In the genomic region with DNA sequence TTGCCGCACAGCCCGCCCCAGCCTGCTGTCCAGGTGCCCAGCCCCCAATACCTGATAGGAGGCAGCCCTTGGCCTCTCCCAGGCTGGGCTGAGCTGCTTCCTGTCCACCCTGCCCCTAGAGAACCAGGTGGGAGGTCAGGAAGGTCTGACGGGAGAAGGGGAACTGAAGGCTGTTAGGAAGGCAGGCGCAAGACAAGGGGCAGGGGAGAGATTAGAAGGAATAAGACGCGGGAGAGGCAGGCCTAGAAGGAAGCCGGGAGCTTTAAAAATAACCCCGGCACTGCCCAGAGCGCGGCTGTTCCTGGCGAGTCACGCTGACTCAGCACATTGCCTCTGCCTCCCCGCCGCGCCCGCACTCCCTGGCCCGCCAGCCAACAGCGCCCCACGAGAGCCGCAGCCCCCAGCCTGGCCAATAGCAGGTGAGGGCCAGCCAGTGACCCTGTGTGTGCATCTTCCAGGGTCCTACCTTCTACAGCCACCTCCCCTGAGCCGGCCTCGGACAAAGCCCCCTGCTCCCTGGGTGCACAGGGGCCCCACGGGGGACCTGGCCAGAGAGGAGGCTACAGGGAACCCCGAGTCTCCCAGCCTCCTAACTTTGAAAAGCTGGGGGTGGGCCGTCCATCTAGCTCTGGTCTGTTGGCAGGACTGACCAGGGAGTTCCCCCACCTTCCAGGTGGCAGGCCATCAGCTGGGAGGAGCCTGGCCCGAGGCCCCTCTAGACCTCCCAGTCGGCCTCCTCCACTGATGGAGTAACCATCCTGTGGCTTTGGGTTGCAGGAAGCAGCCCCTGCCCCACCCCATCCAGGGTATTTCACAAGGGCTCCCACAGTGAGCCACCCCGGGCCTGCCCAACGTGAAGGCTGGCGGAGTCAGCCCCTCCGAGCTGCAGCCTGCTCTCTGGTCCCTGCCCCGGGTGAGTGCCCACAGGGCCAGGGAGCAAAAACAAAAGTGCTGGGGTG, we compare ENCODE assay signal across 8 cellular contexts. TPM values are rescaled to one million over a fixed set of nuclear protein-coding genes. Genes with fewer than 3 reads are reported as not detected.
A peak's percentile ranks its signal among the peaks of the same experiment; 100 is the strongest.
DNase-seq lines count a peak whose midpoint lies in the region; ATAC-seq and TF ChIP-seq lines count a peak whose summit lies in the region.

No MANE protein-coding gene starts in this region.

- peaks cover 20% of the 10 kb centered on the region for H3K4me1 Mint-ChIP-seq in T-helper 1 cell treated with Interleukin-12 subunit alpha and Interleukin-12 subunit beta and Interleukin-4 antibody, amounts not matched to agents 30 μg/mL and 1 μg/mL, for 36 hours (ENCODE audit: low read depth)
- peaks cover 19% of the 10 kb centered on the region for H3K4me1 Mint-ChIP-seq in neural crest cell

- no peak overlapping the region for H3K4me3 Mint-ChIP-seq in T-helper 1 cell treated with Interleukin-12 subunit alpha and Interleukin-12 subunit beta and Interleukin-4 antibody, amounts not matched to agents 30 μg/mL and 1 μg/mL, for 36 hours
- H3K4me3 Mint-ChIP-seq in neural crest cell, result peak overlapping the region; percentile 83

- peak overlapping the region; percentile 73 for H3K4me3 ChIP-seq in fibroblast of the aortic adventitia (ENCODE audit: low read depth, low read length)

- H3K27ac Mint-ChIP-seq in T-helper 1 cell treated with Interleukin-12 subunit alpha and Interleukin-12 subunit beta and Interleukin-4 antibody, amounts not matched to agents 30 μg/mL and 1 μg/mL, for 36 hours, result peak overlapping the region; percentile 62
- peak overlapping the region; percentile 96 for H3K27ac Mint-ChIP-seq in neural crest cell (ENCODE audit: unreplicated experiment)

- no peak for DNase-seq in T-helper 1 cell
- DNase-seq in T1000 (lab: John Stamatoyannopoulos, UW), result peak; percentile 86
- peak; percentile 87 for DNase-seq in fibroblast of the aortic adventitia (ENCODE audit: low read depth)
- peak; percentile 44 for DNase-seq in neural crest cell (ENCODE audit: low read depth, low spot score)
- DNase-seq in GM19238 (ENCODE audit: insufficient read length, low spot score), result no peak
- DNase-seq in activated T-cell treated with anti-CD3 and anti-CD28 coated beads for 4 hours, result no peak

- no peaks in the 10 kb centered on the region for H3K27me3 Mint-ChIP-seq in T-helper 1 cell treated with Interleukin-12 subunit alpha and Interleukin-12 subunit beta and Interleukin-4 antibody, amounts not matched to agents 30 μg/mL and 1 μg/mL, for 36 hours (ENCODE audit: low read depth)
- peaks cover 4% of the 10 kb centered on the region for H3K27me3 Mint-ChIP-seq in neural crest cell (ENCODE audit: low read depth)

- ATAC-seq in HG03460 (IDR thresholded peaks at IDR 0.05; ENCODE audit: unreplicated experiment), result no peak

- no peaks in the 10 kb centered on the region for H3K9me3 Mint-ChIP-seq in T-helper 1 cell treated with Interleukin-12 subunit alpha and Interleukin-12 subunit beta and Interleukin-4 antibody, amounts not matched to agents 30 μg/mL and 1 μg/mL, for 36 hours
- no peaks in the 10 kb centered on the region for H3K9me3 Mint-ChIP-seq in neural crest cell

- TF ChIP-seq CTCF in fibroblast of the aortic adventitia (IDR thresholded peaks at IDR 0.05; ENCODE audit: insufficient read depth, low read length) (no peak), neural crest cell (conservative IDR thresholded peaks at IDR 0.05) (no peak)

- H3K36me3 Mint-ChIP-seq in T-helper 1 cell treated with Interleukin-12 subunit alpha and Interleukin-12 subunit beta and Interleukin-4 antibody, amounts not matched to agents 30 μg/mL and 1 μg/mL, for 36 hours (ENCODE audit: low read depth), result no peaks in the 10 kb centered on the region
- H3K36me3 Mint-ChIP-seq in neural crest cell (ENCODE audit: low read depth), result peaks cover 3% of the 10 kb centered on the region

RNA-seq across cellular contexts. Expression of gene MAFG, which starts 4.0 kb away (rescaled TPM):
- 19.1 and 28.0 TPM in 2 replicates for total RNA-seq in fibroblast of the aortic adventitia (ENCODE audit: low replicate concordance)
- total RNA-seq in neural crest cell, result 24.1 and 24.2 TPM in 2 replicates

RNA-seq across cellular contexts. Expression of gene SIRT7, which starts 5.6 kb away (rescaled TPM):
- 12.7 and 18.1 TPM in 2 replicates for total RNA-seq in fibroblast of the aortic adventitia (ENCODE audit: low replicate concordance)
- total RNA-seq in neural crest cell, result 25.5 and 26.2 TPM in 2 replicates

RNA-seq across cellular contexts. Expression of gene PCYT2, which starts 12.4 kb away (rescaled TPM):
- total RNA-seq in fibroblast of the aortic adventitia (ENCODE audit: low replicate concordance) (20.3 and 36.7 TPM in 2 replicates), neural crest cell (86.2 and 92.4 TPM in 2 replicates)

RNA-seq across cellular contexts. Expression of gene PYCR1, which starts 13.5 kb away (rescaled TPM):
- total RNA-seq in fibroblast of the aortic adventitia (ENCODE audit: low replicate concordance) (16.9 and 91.0 TPM in 2 replicates), neural crest cell (93.0 and 102 TPM in 2 replicates)

RNA-seq across cellular contexts. Expression of gene NPB, which starts 21.5 kb away (rescaled TPM):
- total RNA-seq in fibroblast of the aortic adventitia (ENCODE audit: low replicate concordance), result 1.3 and 1.4 TPM in 2 replicates
- 0.93 and 1.1 TPM in 2 replicates for total RNA-seq in neural crest cell

Comparison
In these comparisons a context has a peak if more than half of its experiments do, and no peak if none do; other contexts are left out.
1. DNase-seq: peak in T1000 (single experiment), fibroblast of the aortic adventitia (single experiment) and neural crest cell (single experiment); none in T-helper 1 cell (0 of 5), GM19238 (single experiment) and activated T-cell treated with anti-CD3 and anti-CD28 coated beads for 4 hours (single experiment).